In the genomic region with DNA sequence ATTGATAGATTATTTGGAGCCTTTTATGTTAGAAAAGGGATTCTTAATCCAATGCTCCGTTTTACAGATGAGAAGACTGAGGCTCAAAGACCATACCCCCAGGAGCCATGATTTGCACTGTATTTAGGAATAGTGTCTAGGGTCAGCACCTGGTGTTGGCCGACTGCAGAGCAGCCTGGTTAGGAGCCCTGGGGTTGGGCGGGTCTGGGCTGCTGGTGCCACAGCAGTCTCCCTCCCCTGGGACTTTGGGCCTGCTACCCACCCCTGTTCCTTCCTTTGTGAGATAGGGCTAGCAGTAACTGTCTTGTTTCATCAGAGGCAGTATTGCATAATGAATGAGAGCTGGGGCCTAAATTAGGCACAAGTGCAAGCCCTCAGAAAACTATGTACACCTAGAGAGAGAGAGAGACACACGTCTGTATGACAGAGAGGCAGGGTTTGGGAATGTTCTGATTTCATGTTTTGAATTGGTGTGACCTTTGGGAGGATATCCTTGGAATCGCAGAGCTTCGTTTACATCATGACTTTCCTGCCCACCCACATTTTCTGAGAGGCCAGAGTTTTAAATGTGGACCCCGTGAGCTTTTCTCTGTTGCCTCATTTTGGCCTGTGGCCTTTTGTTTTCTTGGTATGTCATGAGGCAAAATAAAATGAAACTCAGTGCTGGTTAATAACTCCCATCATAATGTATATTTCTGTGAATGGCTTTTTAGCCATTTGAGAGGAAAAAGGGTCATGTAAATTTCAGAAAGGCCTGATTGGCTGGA, we compare ENCODE assay signal across 11 cellular contexts.
DNase-seq lines count a peak whose midpoint lies in the region; ATAC-seq and TF ChIP-seq lines count a peak whose summit lies in the region.
"Had no signal": no experiment of that assay in that cellular context is flagged by ENCODE, and none has a peak within 500 bp of the region (broad histone marks: within the 10 kb centered on the region; RNA-seq: fewer than 3 reads in every experiment).

No MANE protein-coding gene starts in this region.

- WGBS in esophagus squamous epithelium, 2 donors = 67 to 79% methylated on average over 5 to 6 of the region's 7 CpGs

- DNase-seq in GM10266 (ENCODE audit: extremely low spot score) = peak; percentile 36
- peak; percentile 1 for DNase-seq in NCI-H1436 treated with DMSO at 0.1 percent for 48 hours (lab: John Stamatoyannopoulos, UW)
- DNase-seq in esophagus squamous epithelium (lab: John Stamatoyannopoulos, UW) = no peak
- DNase-seq in NCI-H1105 treated with DMSO at 0.1 percent for 48 hours (lab: John Stamatoyannopoulos, UW) = no peak
- DNase-seq in hippocampal formation (lab: John Stamatoyannopoulos, UW) = no peak
- DNase-seq in neural progenitor cell (ENCODE audit: low spot score) = no peak
- DNase-seq: NCI-H2227 treated with DMSO at 0.1 percent for 48 hours, posterior cingulate gyrus had no signal

- no peak for TF ChIP-seq POLR2A in esophagus squamous epithelium (IDR thresholded peaks at IDR 0.05)

- H2AFZ ChIP-seq in neural progenitor cell (replicated peaks) = no peak overlapping the region

- H3K9me3 ChIP-seq in esophagus squamous epithelium = no peaks in the 10 kb centered on the region
- H3K9me3 ChIP-seq in neutrophil = no peaks in the 10 kb centered on the region
- H3K9me3 ChIP-seq in neural progenitor cell (ENCODE audit: low read depth) = no peaks in the 10 kb centered on the region

- no peak overlapping the region for H3K4me3 ChIP-seq in esophagus squamous epithelium
- no peak overlapping the region for H3K4me3 ChIP-seq in neutrophil (ENCODE audit: low read depth in 1 of 2, low read length in 1 of 2)
- no peak overlapping the region for H3K4me3 ChIP-seq in neural progenitor cell

- H3K9ac ChIP-seq in neural progenitor cell = no peak overlapping the region

- peaks cover 20% of the 10 kb centered on the region for H3K36me3 Mint-ChIP-seq in neural progenitor cell

- H3K9me3 Mint-ChIP-seq in neural progenitor cell = no peaks in the 10 kb centered on the region
- H3K9me3 Mint-ChIP-seq: activated naive CD4-positive, alpha-beta T cell treated with anti-CD3 and anti-CD28 coated beads, Interleukin-2, amount 50 U/mL, for 24 hours had no signal

- peaks cover 17% of the 10 kb centered on the region for H3K4me1 Mint-ChIP-seq in neural progenitor cell

- ATAC-seq in HG02870 (IDR thresholded peaks at IDR 0.05; ENCODE audit: unreplicated experiment) = no peak

- TF ChIP-seq CTCF in GM10266 (IDR thresholded peaks at IDR 0.05; ENCODE audit: control insufficient read depth, insufficient read depth, low read depth, missing control alignments) (peak; percentile 21), esophagus squamous epithelium (IDR thresholded peaks at IDR 0.05) (no peak), neutrophil (IDR thresholded peaks at IDR 0.05) (no peak), neural progenitor cell (IDR thresholded peaks at IDR 0.05) (no peak)

- H3K27ac ChIP-seq in esophagus squamous epithelium (peak overlapping the region in 3 of 4 donors; percentile 0 to 67 (median 39)), neutrophil (peak overlapping the region; percentile 74), neural progenitor cell (no peak overlapping the region)

- H3K4me1 ChIP-seq in esophagus squamous epithelium (peaks cover 3 to 33% (median 15%) of the 10 kb centered on the region in 3 donors), neutrophil (ENCODE audit: control insufficient read depth in 1 of 2, insufficient read depth in 1 of 2, low read depth in 1 of 2, low read length in 1 of 2) (peaks cover 32 to 54% of the 10 kb centered on the region in 2 experiments), neural progenitor cell (peaks cover 6% of the 10 kb centered on the region)

- peaks cover 2% of the 10 kb centered on the region for H3K27me3 Mint-ChIP-seq in neural progenitor cell (ENCODE audit: insufficient read depth, low read depth)
- H3K27me3 Mint-ChIP-seq: activated naive CD4-positive, alpha-beta T cell treated with anti-CD3 and anti-CD28 coated beads, Interleukin-2, amount 50 U/mL, for 24 hours had no signal

- H4K20me1 ChIP-seq in neural progenitor cell (ENCODE audit: low read depth) = no peaks in the 10 kb centered on the region

- H3K36me3 ChIP-seq in esophagus squamous epithelium (peaks cover 0 to 13% (median 0%) of the 10 kb centered on the region in 3 donors), neutrophil (peaks cover 53% of the 10 kb centered on the region), neural progenitor cell (no peaks in the 10 kb centered on the region)

- H3K4me3 Mint-ChIP-seq in neural progenitor cell = no peak overlapping the region
- H3K4me3 Mint-ChIP-seq: activated naive CD4-positive, alpha-beta T cell treated with anti-CD3 and anti-CD28 coated beads, Interleukin-2, amount 50 U/mL, for 24 hours had no signal

- intact Hi-C loops in esophagus squamous epithelium (cut with DNase I) = loop anchor here (10.0 kb wide), 1 partner anchor 83 kb away; no protein-coding TSS in a partner anchor

- no peaks in the 10 kb centered on the region for H3F3A ChIP-seq in neural progenitor cell (ENCODE audit: low read depth)

- H3K27me3 ChIP-seq in esophagus squamous epithelium (no peaks in the 10 kb centered on the region), neutrophil (no peaks in the 10 kb centered on the region), neural progenitor cell (no peaks in the 10 kb centered on the region)

- H3K79me2 ChIP-seq in neural progenitor cell (ENCODE audit: low read depth) = no peaks in the 10 kb centered on the region

- no peak overlapping the region for H3K4me2 ChIP-seq in neural progenitor cell

- H3K27ac Mint-ChIP-seq in neural progenitor cell = no peak overlapping the region
- H3K27ac Mint-ChIP-seq: activated naive CD4-positive, alpha-beta T cell treated with anti-CD3 and anti-CD28 coated beads, Interleukin-2, amount 50 U/mL, for 24 hours had no signal

Comparison
In these comparisons a context has a peak if more than half of its experiments do, and no peak if none do; other contexts are left out.
1. DNase-seq: peak in GM10266 (single experiment) and NCI-H1436 treated with DMSO at 0.1 percent for 48 hours (single experiment); none in esophagus squamous epithelium (single experiment), NCI-H1105 treated with DMSO at 0.1 percent for 48 hours (single experiment), hippocampal formation (0 of 2) and neural progenitor cell (single experiment).